In genomic region chr14:100409016-100409385, GRCh38 we compare ENCODE assay signal across 26 cellular contexts. TPM values are rescaled to one million over a fixed set of nuclear protein-coding genes. Genes with fewer than 3 reads are reported as not detected.
DNase-seq lines count a peak whose midpoint lies in the region; TF ChIP-seq lines count a peak whose summit lies in the region.
"Had no signal": no experiment of that assay in that cellular context is flagged by ENCODE, and none has a peak within 500 bp of the region (broad histone marks: within the 10 kb centered on the region; RNA-seq: fewer than 3 reads in every experiment).

No MANE protein-coding gene starts in this region.

- peak overlapping the region; percentile 31 for H3K4me2 ChIP-seq in OCI-LY3 (ENCODE audit: low read length)
- H3K4me2 ChIP-seq in smooth muscle cell, result peak overlapping the region; percentile 79

- H3K9me3 Mint-ChIP-seq in chondrocyte (ENCODE audit: low read depth), result no peaks in the 10 kb centered on the region
- H3K9me3 Mint-ChIP-seq: activated T-cell treated with anti-CD3 and anti-CD28 coated beads, Interleukin-2, amount 50 U/mL, for 72 hours; HFFc6 had no signal

- H3K4me3 Mint-ChIP-seq in chondrocyte (ENCODE audit: unreplicated experiment), result no peak overlapping the region
- H3K4me3 Mint-ChIP-seq: activated CD8-positive, alpha-beta memory T cell treated with anti-CD3 and anti-CD28 coated beads, Interleukin-2, amount 10 ng/mL, durations not matched to agents 7 days and 5 days; activated T-cell treated with anti-CD3 and anti-CD28 coated beads, Interleukin-2, amount 50 U/mL, for 72 hours; HFFc6 had no signal

- DNase-seq in DMS53 (lab: John Stamatoyannopoulos, UW), result peak; percentile 8
- DNase-seq in DMS53 treated with DMSO at 0.1 percent for 48 hours (lab: John Stamatoyannopoulos, UW; ENCODE audit: unreplicated experiment), result no peak
- DNase-seq in chondrocyte (ENCODE audit: low spot score), result no peak
- DNase-seq in smooth muscle cell (lab: John Stamatoyannopoulos, UW; ENCODE audit: unreplicated experiment), result no peak
- DNase-seq in NCI-H2227 (lab: John Stamatoyannopoulos, UW; ENCODE audit: unreplicated experiment), result no peak
- no peak for DNase-seq in DMS114 treated with DMSO at 0.1 percent for 48 hours (lab: John Stamatoyannopoulos, UW; ENCODE audit: unreplicated experiment)
- DNase-seq in AG08396 (ENCODE audit: low spot score), result no peak
- DNase-seq: activated CD4-positive, alpha-beta T cell treated with anti-CD3 and anti-CD28 coated beads, Interleukin-2, amount 50 U/mL, for 1 hour; activated naive CD4-positive, alpha-beta T cell treated with Interleukin-2 at 50 U/mL for 16 hours; activated T-cell treated with anti-CD3 and anti-CD28 coated beads, Interleukin-2, amount 50 U/mL, for 72 hours; amniotic stem cell; central memory CD4-positive, alpha-beta T cell; COR-L47; HFFc6; kidney; lower lobe of right lung; NCI-H1105 treated with DMSO at 0.1 percent for 48 hours; NCI-H2081; stimulated activated CD8-positive, alpha-beta memory T cell treated with anti-CD3 and anti-CD28 coated beads, Interleukin-4, amount 100 ng/mL, for 48 hours; stomach; tibial artery; WERI-Rb-1 had no signal

- H3K36me3 Mint-ChIP-seq in chondrocyte (ENCODE audit: low read depth), result no peaks in the 10 kb centered on the region
- H3K36me3 Mint-ChIP-seq: activated CD8-positive, alpha-beta memory T cell treated with anti-CD3 and anti-CD28 coated beads, Interleukin-2, amount 10 ng/mL, durations not matched to agents 7 days and 5 days had no signal

- H3K27ac Mint-ChIP-seq in chondrocyte (ENCODE audit: unreplicated experiment), result peak overlapping the region; percentile 79
- H3K27ac Mint-ChIP-seq: activated T-cell treated with anti-CD3 and anti-CD28 coated beads, Interleukin-2, amount 50 U/mL, for 72 hours; HFFc6 had no signal

- H4K20me1 ChIP-seq in OCI-LY3 (ENCODE audit: insufficient read depth, low read length), result no peaks in the 10 kb centered on the region
- no peaks in the 10 kb centered on the region for H4K20me1 ChIP-seq in smooth muscle cell (ENCODE audit: low read depth)

- H3K27me3 Mint-ChIP-seq in chondrocyte (ENCODE audit: low read depth), result no peaks in the 10 kb centered on the region
- H3K27me3 Mint-ChIP-seq: activated CD8-positive, alpha-beta memory T cell treated with anti-CD3 and anti-CD28 coated beads, Interleukin-2, amount 10 ng/mL, durations not matched to agents 7 days and 5 days had no signal

- peaks cover 3% of the 10 kb centered on the region for H3F3A ChIP-seq in smooth muscle cell (ENCODE audit: low read depth)

- peaks cover 44% of the 10 kb centered on the region for H3K4me1 Mint-ChIP-seq in chondrocyte (ENCODE audit: low read depth)

- 25% methylated on average over 5 of the region's 5 CpGs for WGBS in smooth muscle cell (ENCODE audit: low lambda C conversion rate)

- no peaks in the 10 kb centered on the region for H3K9me3 ChIP-seq in OCI-LY3 (ENCODE audit: insufficient read depth, low read length)
- H3K9me3 ChIP-seq in smooth muscle cell (replicated peaks; ENCODE audit: low read depth), result no peaks in the 10 kb centered on the region
- H3K9me3 ChIP-seq: lower lobe of right lung, stomach, tibial artery had no signal

- H3K9ac ChIP-seq in OCI-LY3 (ENCODE audit: low read length), result no peak overlapping the region
- H3K9ac ChIP-seq in smooth muscle cell (ENCODE audit: low read depth), result peak overlapping the region; percentile 56

- H2AFZ ChIP-seq in OCI-LY3 (ENCODE audit: low read depth, low read length) (no peak overlapping the region), smooth muscle cell (ENCODE audit: low read depth) (no peak overlapping the region)

- no peaks in the 10 kb centered on the region for H3K36me3 ChIP-seq in OCI-LY3 (replicated peaks; ENCODE audit: low read depth, low read length)
- no peaks in the 10 kb centered on the region for H3K36me3 ChIP-seq in smooth muscle cell (ENCODE audit: low read depth)
- H3K36me3 ChIP-seq: lower lobe of right lung, stomach, WERI-Rb-1 had no signal

- H3K4me3 ChIP-seq in OCI-LY3 (ENCODE audit: low read length) (no peak overlapping the region), smooth muscle cell (no peak overlapping the region)
- H3K4me3 ChIP-seq: lower lobe of right lung, SK-N-MC, stomach, tibial artery had no signal

- H3K79me2 ChIP-seq in OCI-LY3 (ENCODE audit: low read length), result no peaks in the 10 kb centered on the region
- H3K79me2 ChIP-seq in smooth muscle cell (ENCODE audit: low read depth), result peaks cover 5% of the 10 kb centered on the region

- H3K27me3 ChIP-seq in OCI-LY3 (ENCODE audit: low read depth, low read length) (no peaks in the 10 kb centered on the region), smooth muscle cell (ENCODE audit: low read depth) (no peaks in the 10 kb centered on the region)
- H3K27me3 ChIP-seq: stomach, tibial artery had no signal

- no peak for TF ChIP-seq CTCF in OCI-LY3 (IDR thresholded peaks at IDR 0.05; ENCODE audit: low read depth, low read length)
- TF ChIP-seq CTCF in chondrocyte (IDR thresholded peaks at IDR 0.05), result no peak
- TF ChIP-seq CTCF in smooth muscle cell (IDR thresholded peaks at IDR 0.05; ENCODE audit: borderline replicate concordance, insufficient read depth, poor library complexity, severe bottlenecking), result no peak

- H3K4me1 ChIP-seq in OCI-LY3 (ENCODE audit: low read length), result peaks cover 19% of the 10 kb centered on the region
- peaks cover 19% of the 10 kb centered on the region for H3K4me1 ChIP-seq in smooth muscle cell (ENCODE audit: low read depth)

- H3K27ac ChIP-seq in OCI-LY3 (ENCODE audit: low read length) (no peak overlapping the region), smooth muscle cell (ENCODE audit: low read depth) (peak overlapping the region; percentile 92)
- H3K27ac ChIP-seq: 22Rv1, lower lobe of right lung, SK-N-MC, stomach, tibial artery, WERI-Rb-1 had no signal

RNA-seq across cellular contexts. Expression of gene WDR25, which starts 32.7 kb away (rescaled TPM):
- total RNA-seq in chondrocyte, result 11.4 to 15.7 TPM (median 14.5 TPM) in 3 replicates
- total RNA-seq in smooth muscle cell, result 8.8 and 9.8 TPM in 2 replicates
- polyA plus RNA-seq in smooth muscle cell, result 15.8 and 15.9 TPM in 2 replicates
